Comparison of ENCODE assay signal across 23 cellular contexts in genomic region chr2:105127288-105127915, GRCh38.
"Had no signal": no experiment of that assay in that cellular context is flagged by ENCODE, and none has a peak within 500 bp of the region (broad histone marks: within the 10 kb centered on the region; RNA-seq: fewer than 3 reads in every experiment).

No MANE protein-coding gene starts in this region.

- H3K9me3 Mint-ChIP-seq: activated CD4-positive, alpha-beta T cell treated with anti-CD3 and anti-CD28 coated beads, Interleukin-2, amount 10 ng/mL, durations not matched to agents 7 days and 5 days; effector memory CD8-positive, alpha-beta T cell; mesothelial cell of epicardium; stimulated activated naive CD8-positive, alpha-beta T cell treated with anti-CD3 and anti-CD28 coated beads, Interleukin-15, Interleukin-2, amounts not matched to agents 100 ng/mL and 50 ng/mL, for 24 hours; type B pancreatic cell had no signal

- H3K4me3 Mint-ChIP-seq: activated CD4-positive, alpha-beta T cell treated with anti-CD3 and anti-CD28 coated beads, Interleukin-2, amount 10 ng/mL, durations not matched to agents 7 days and 5 days; effector memory CD8-positive, alpha-beta T cell; mesothelial cell of epicardium; naive B cell; nephron progenitor cell; stimulated activated naive CD8-positive, alpha-beta T cell treated with anti-CD3 and anti-CD28 coated beads, Interleukin-15, Interleukin-2, amounts not matched to agents 100 ng/mL and 50 ng/mL, for 24 hours; type B pancreatic cell had no signal

- H3K36me3 Mint-ChIP-seq: mesothelial cell of epicardium, naive B cell, type B pancreatic cell had no signal

- DNase-seq: activated CD4-positive, alpha-beta T cell treated with anti-CD3 and anti-CD28 coated beads, Interleukin-2, amount 10 ng/mL, durations not matched to agents 7 days and 5 days; activated CD8-positive, alpha-beta memory T cell treated with anti-CD3 and anti-CD28 coated beads, Interleukin-2, amount 50 U/mL, for 4 hours; activated effector memory CD4-positive, alpha-beta T cell treated with Interleukin-2 at 50 U/mL for 16 hours; activated naive CD4-positive, alpha-beta T cell treated with Interleukin-2 at 50 U/mL for 16 hours; amygdala; caudate nucleus; cortex of kidney; effector memory CD8-positive, alpha-beta T cell; hypothalamus; naive B cell; nephron progenitor cell; nucleus accumbens; pancreas; retina; stimulated activated CD4-positive, alpha-beta T cell treated with anti-CD3 and anti-CD28 coated beads, Interleukin-1b, Interleukin-23, amount 100 ng/mL, for 48 hours; substantia nigra; T-helper 1 cell; T-helper 9 cell had no signal

- ATAC-seq: effector memory CD8-positive, alpha-beta T cell; gastroesophageal sphincter; pancreas; sciatic nerve had no signal

- H3K27ac Mint-ChIP-seq: activated CD4-positive, alpha-beta T cell treated with anti-CD3 and anti-CD28 coated beads, Interleukin-2, amount 10 ng/mL, durations not matched to agents 7 days and 5 days; effector memory CD8-positive, alpha-beta T cell; mesothelial cell of epicardium; naive B cell; nephron progenitor cell; stimulated activated naive CD8-positive, alpha-beta T cell treated with anti-CD3 and anti-CD28 coated beads, Interleukin-15, Interleukin-2, amounts not matched to agents 100 ng/mL and 50 ng/mL, for 24 hours; type B pancreatic cell had no signal

- H3K4me1 Mint-ChIP-seq: activated CD4-positive, alpha-beta T cell treated with anti-CD3 and anti-CD28 coated beads, Interleukin-2, amount 10 ng/mL, durations not matched to agents 7 days and 5 days; mesothelial cell of epicardium; nephron progenitor cell had no signal
